ENCODE assay signal across 18 cellular contexts in the genomic region with DNA sequence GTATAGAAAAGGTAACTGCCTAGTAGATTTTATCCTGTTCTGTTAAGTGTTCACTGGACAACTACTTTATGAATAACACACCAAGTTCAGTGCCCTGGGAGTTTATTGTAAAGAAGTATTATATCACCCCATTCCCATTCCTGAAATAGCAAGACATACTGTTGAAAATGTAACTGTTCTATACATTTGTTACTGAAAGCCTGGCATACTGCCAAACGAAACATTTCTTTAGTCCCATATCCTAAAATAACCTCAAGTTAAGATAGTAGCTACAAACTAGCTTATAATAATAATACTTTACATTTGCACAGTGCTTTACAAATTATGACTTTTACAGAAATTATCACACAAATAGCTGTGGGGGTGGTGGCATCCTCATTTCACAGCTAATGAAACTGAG. TPM values are rescaled to one million over a fixed set of nuclear protein-coding genes. Genes with fewer than 3 reads are reported as not detected.
"Had no signal": no experiment of that assay in that cellular context is flagged by ENCODE, and none has a peak within 500 bp of the region (broad histone marks: within the 10 kb centered on the region; RNA-seq: fewer than 3 reads in every experiment).

No MANE protein-coding gene starts in this region.

- DNase-seq: effector memory CD8-positive, alpha-beta T cell; esophagus squamous epithelium; islet precursor cell; left ventricle myocardium inferior; lower lobe of right lung; natural killer cell; ovary; small intestine; stimulated activated CD4-positive, alpha-beta T cell treated with anti-CD3 and anti-CD28 coated beads, Interleukin-12 subunit alpha, Interleukin-12 subunit beta, amount 100 ng/mL, for 4 hours; stimulated activated naive CD4-positive, alpha-beta T cell treated with Interleukin-2 at 50 U/mL for 16 hours; thyroid gland; upper lobe of left lung; uterus had no signal

- ATAC-seq: effector memory CD8-positive, alpha-beta T cell; lower lobe of right lung; natural killer cell had no signal

- H3K36me3 ChIP-seq: esophagus squamous epithelium, left ventricle myocardium inferior, lower lobe of right lung, ovary, right atrium auricular region, suprapubic skin, thyroid gland, upper lobe of left lung, uterus had no signal

- H3K27ac ChIP-seq: esophagus squamous epithelium, left ventricle myocardium inferior, lower lobe of right lung, ovary, right atrium auricular region, suprapubic skin, thyroid gland, upper lobe of left lung, uterus had no signal

- H3K4me1 ChIP-seq: esophagus squamous epithelium, left ventricle myocardium inferior, lower lobe of right lung, right atrium auricular region, suprapubic skin, thyroid gland, upper lobe of left lung, uterus had no signal

- FAIRE-seq: colon, frontal cortex, small intestine had no signal

- H3K9me3 ChIP-seq: esophagus squamous epithelium, left ventricle myocardium inferior, lower lobe of right lung, ovary, right atrium auricular region, suprapubic skin, thyroid gland, upper lobe of left lung, uterus had no signal

- H3K27me3 ChIP-seq: esophagus squamous epithelium, ovary, right atrium auricular region, suprapubic skin, thyroid gland, upper lobe of left lung, uterus had no signal

- H3K4me3 ChIP-seq: esophagus squamous epithelium, left ventricle myocardium inferior, lower lobe of right lung, ovary, right atrium auricular region, suprapubic skin, thyroid gland, upper lobe of left lung, uterus had no signal

RNA-seq across cellular contexts. Expression of gene SPDYA, which starts 25.2 kb away (rescaled TPM):
- total RNA-seq: epithelial cell of proximal tubule had no signal
